ENCODE assay signal across 16 cellular contexts in genomic region chr1:155455588-155456195, GRCh38.
DNase-seq lines count a peak whose midpoint lies in the region; ATAC-seq, FAIRE-seq and TF ChIP-seq lines count a peak whose summit lies in the region.
"Had no signal": no experiment of that assay in that cellular context is flagged by ENCODE, and none has a peak within 500 bp of the region (broad histone marks: within the 10 kb centered on the region; RNA-seq: fewer than 3 reads in every experiment).

No MANE protein-coding gene starts in this region.

- no TSS peak for BruUV-seq in GM12878 (replicated peaks; lab: Mats Ljungman, UMichigan)

- no peak overlapping the region; the same call in 1 of the 2 replicates for H3K4me3 ChIP-seq in GM12878
- H3K4me3 ChIP-seq: uterus had no signal

- RAD21 ChIA-PET in GM12878 (lab: Charles Lee; ENCODE audit: unreplicated experiment): interaction anchor here (0.9 kb wide), 1 partner anchor 92 kb away, joined by 3 read pairs; no protein-coding TSS in a partner anchor

- POLR2A ChIA-PET in GM12878 (lab: Charles Lee): interaction anchor here (1.1 kb wide), 1 partner anchor 12 kb away, joined by 3 read pairs; no protein-coding TSS in a partner anchor

- H3K9me3 ChIP-seq in GM12878 (replicated peaks; ENCODE audit: control insufficient read depth, insufficient read depth, low read length): no peaks in the 10 kb centered on the region
- H3K9me3 ChIP-seq: uterus had no signal

- CTCF ChIA-PET in GM12878 (lab: Yijun Ruan, JAX): interaction anchor here (0.6 to 1.5 kb wide), 2 partner anchors 18 to 49 kb away, joined by 4 read pairs; no protein-coding TSS in a partner anchor

- H3K9ac ChIP-seq in GM12878 (ENCODE audit: control insufficient read depth, insufficient read depth, low read length): no peak overlapping the region

- no peak for TF ChIP-seq POLR2A in GM12878 (IDR thresholded peaks at IDR 0.05; ENCODE audit: low read depth, low read length)

- SMC1A ChIA-PET in GM12878 (lab: Charles Lee; ENCODE audit: uncharacterized antibody, unreplicated experiment): interaction anchor here (0.9 to 2.8 kb wide), 5 partner anchors 10 to 92 kb away, joined by 3 to 9 read pairs (median 3); no protein-coding TSS in a partner anchor

- ATAC-seq in GM12878 (no peak), HG03520 (IDR thresholded peaks at IDR 0.05; ENCODE audit: unreplicated experiment) (no peak), HG03457 (IDR thresholded peaks at IDR 0.05; ENCODE audit: unreplicated experiment) (no peak), GM18520 (IDR thresholded peaks at IDR 0.05; ENCODE audit: unreplicated experiment) (no peak)
- ATAC-seq: activated CD8-positive, alpha-beta T cell treated with anti-CD3 and anti-CD28 coated beads, Interleukin-2, amount 10 ng/mL, durations not matched to agents 7 days and 5 days; effector memory CD8-positive, alpha-beta T cell had no signal

- no peak for TF ChIP-seq EP300 in GM12878 (IDR thresholded peaks at IDR 0.05; ENCODE audit: borderline replicate concordance in 1 of 2, control insufficient read depth in 1 of 2, low read depth in 2 of 2, low read length in 2 of 2)

- H3K27me3 ChIP-seq in GM12878 (replicated peaks in 1 of 2; ENCODE audit: control insufficient read depth in 2 of 2, insufficient read depth in 2 of 2, low read length in 1 of 2): no peaks in the 10 kb centered on the region
- H3K27me3 ChIP-seq: uterus had no signal

- FAIRE-seq in GM12878 (lab: Jason Lieb, UNC): peak; percentile 7
- FAIRE-seq: H1 had no signal

- H3K27ac Mint-ChIP-seq in immature natural killer cell: peak overlapping the region in 4 of 6 donors; percentile 20 to 59 (median 53)

- in situ Hi-C loops in GM12878 (cut with MboI): no loop called here

- H3K4me1 Mint-ChIP-seq in immature natural killer cell: peaks cover 0 to under 1% of the 10 kb centered on the region in 2 donors

- H3K27ac ChIP-seq in GM12878 (ENCODE audit: control insufficient read depth, insufficient read depth): no peak overlapping the region

- peak; percentile 33 for DNase-seq in AG08395 (ENCODE audit: low spot score)
- DNase-seq in GM04504 (ENCODE audit: low read depth): peak; percentile 10
- no peak for DNase-seq in GM12878 (ENCODE audit: low read depth, low spot score)
- no peak for DNase-seq in immature natural killer cell
- no peak for DNase-seq in stimulated activated CD4-positive, alpha-beta T cell treated with anti-CD3 and anti-CD28 coated beads, Interleukin-2, amount 100 ng/mL, for 24 hours
- DNase-seq: activated CD8-positive, alpha-beta T cell treated with anti-CD3 and anti-CD28 coated beads, Interleukin-2, amount 10 ng/mL, durations not matched to agents 7 days and 5 days; effector memory CD8-positive, alpha-beta T cell; naive B cell; NCI-H1436; stimulated activated CD4-positive, alpha-beta T cell treated with anti-CD3 and anti-CD28 coated beads, Interleukin-12 subunit alpha, Interleukin-12 subunit beta, amount 100 ng/mL, for 4 hours; uterus had no signal

- H3K79me2 ChIP-seq in GM12878 (ENCODE audit: control insufficient read depth, insufficient read depth, low read length): no peaks in the 10 kb centered on the region

- TF ChIP-seq RAD21 in GM12878 (IDR thresholded peaks at IDR 0.05; ENCODE audit: insufficient read depth, low read depth, low read length): no peak

- H4K20me1 ChIP-seq in GM12878 (ENCODE audit: control insufficient read depth, insufficient read depth): no peaks in the 10 kb centered on the region

- intact Hi-C loops in GM12878 (cut with micrococcal nuclease; ENCODE audit: unreplicated experiment): no loop called here

- peaks cover 3 to 9% (median 4%) of the 10 kb centered on the region in 3 donors for H3K36me3 Mint-ChIP-seq in immature natural killer cell

- H3K27me3 Mint-ChIP-seq in immature natural killer cell (ENCODE audit: low read depth in 3 of 3): peaks cover 0 to 2% (median 2%) of the 10 kb centered on the region in 3 donors
- H3K27me3 Mint-ChIP-seq: activated naive CD4-positive, alpha-beta T cell treated with anti-CD3 and anti-CD28 coated beads, Interleukin-2, amount 50 U/mL, for 24 hours; effector memory CD8-positive, alpha-beta T cell; naive B cell had no signal

- H3K9me3 Mint-ChIP-seq in immature natural killer cell: no peaks in the 10 kb centered on the region
- H3K9me3 Mint-ChIP-seq: activated naive CD4-positive, alpha-beta T cell treated with anti-CD3 and anti-CD28 coated beads, Interleukin-2, amount 50 U/mL, for 24 hours; effector memory CD8-positive, alpha-beta T cell; naive B cell had no signal

- H3K4me3 Mint-ChIP-seq in immature natural killer cell: no peak overlapping the region
- H3K4me3 Mint-ChIP-seq: activated CD8-positive, alpha-beta T cell treated with anti-CD3 and anti-CD28 coated beads, Interleukin-2, amount 10 ng/mL, durations not matched to agents 7 days and 5 days; activated naive CD4-positive, alpha-beta T cell treated with anti-CD3 and anti-CD28 coated beads, Interleukin-2, amount 50 U/mL, for 24 hours; effector memory CD8-positive, alpha-beta T cell; naive B cell had no signal

- no peaks in the 10 kb centered on the region for H3K4me1 ChIP-seq in GM12878 (ENCODE audit: control insufficient read depth, insufficient read depth, low read length)
- H3K4me1 ChIP-seq: uterus had no signal

- no peak overlapping the region for H2AFZ ChIP-seq in GM12878 (ENCODE audit: control insufficient read depth, low read depth, low read length)

- peaks cover 0 to 6% of the 10 kb centered on the region in 2 experiments; a peak in 2 of 4 replicates for H3K36me3 ChIP-seq in GM12878 (ENCODE audit: control insufficient read depth in 2 of 2, insufficient read depth in 2 of 2, low read length in 1 of 2)
- H3K36me3 ChIP-seq: uterus had no signal

- no peak overlapping the region for H3K4me2 ChIP-seq in GM12878 (ENCODE audit: control insufficient read depth, insufficient read depth)

- TF ChIP-seq CTCF in GM12878 (IDR thresholded peaks at IDR 0.05 in 2 of 3, conservative IDR thresholded peaks at IDR 0.05 in 1 of 3; ENCODE audit: control insufficient read depth in 2 of 3, extremely low read depth in 1 of 3, insufficient read depth in 1 of 3, low read depth in 3 of 3, low read length in 3 of 3): no peak

- WGBS in GM12878 (ENCODE audit: insufficient coverage, insufficient replicate concordance, low lambda C conversion rate, missing lambda C conversion rate): 25% methylated on average over 1 of the region's 1 CpG

TF ChIP-seq in GM12878, 131 proteins besides CTCF, POLR2A, EP300 and RAD21 (continues in another document):
- TF ChIP-seq SMARCA5 (IDR thresholded peaks at IDR 0.05) (no peak), NBN (IDR thresholded peaks at IDR 0.05) (no peak), ZNF687 (IDR thresholded peaks at IDR 0.05) (no peak), NFYA (IDR thresholded peaks at IDR 0.05; ENCODE audit: borderline replicate concordance, low read depth, low read length) (no peak), JUNB (IDR thresholded peaks at IDR 0.05) (no peak), MEF2A (IDR thresholded peaks at IDR 0.05; ENCODE audit: insufficient read depth, low read depth, low read length) (no peak), SMAD5 (IDR thresholded peaks at IDR 0.05; ENCODE audit: low read depth) (no peak), SREBF1 (IDR thresholded peaks at IDR 0.05; ENCODE audit: low read length) (no peak), IRF4 (IDR thresholded peaks at IDR 0.05; ENCODE audit: low read depth, low read length) (no peak), CREB1 (IDR thresholded peaks at IDR 0.05; ENCODE audit: low read depth) (no peak), CBX5 (IDR thresholded peaks at IDR 0.05; ENCODE audit: low read depth) (no peak), ZBED1 (IDR thresholded peaks at IDR 0.05; ENCODE audit: borderline replicate concordance) (no peak), SRF (IDR thresholded peaks at IDR 0.05; ENCODE audit: low read depth in 2 of 2, low read length in 2 of 2) (no peak), FOXM1 (IDR thresholded peaks at IDR 0.05; ENCODE audit: low read depth, low read length) (no peak), TBL1XR1 (IDR thresholded peaks at IDR 0.05; ENCODE audit: low read depth, low read length) (no peak), GATAD2B (conservative IDR thresholded peaks at IDR 0.05; ENCODE audit: low read depth) (no peak), CBX3 (IDR thresholded peaks at IDR 0.05; ENCODE audit: borderline replicate concordance, low read depth) (no peak), ZNF384 (IDR thresholded peaks at IDR 0.05; ENCODE audit: borderline replicate concordance, low read depth, low read length) (no peak), STAT3 (IDR thresholded peaks at IDR 0.05; ENCODE audit: low read depth, low read length) (no peak)

Comparison
In these comparisons a context has a peak if more than half of its experiments do, and no peak if none do; other contexts are left out.
1. DNase-seq: peak in AG08395 (single experiment) and GM04504 (single experiment); none in GM12878 (single experiment), immature natural killer cell (0 of 3) and stimulated activated CD4-positive, alpha-beta T cell treated with anti-CD3 and anti-CD28 coated beads, Interleukin-2, amount 100 ng/mL, for 24 hours (0 of 2).